20 cellular contexts compared by ENCODE assay signal in genomic region chr1:199242601-199243000, GRCh38.
"Had no signal": no experiment of that assay in that cellular context is flagged by ENCODE, and none has a peak within 500 bp of the region (broad histone marks: within the 10 kb centered on the region; RNA-seq: fewer than 3 reads in every experiment).

No MANE protein-coding gene starts in this region.

- H3K9me3 ChIP-seq: gastrocnemius medialis, tibial artery, uterus had no signal

- ATAC-seq: gastrocnemius medialis had no signal

- H3K27ac ChIP-seq: brain microvascular endothelial cell, coronary artery, gastrocnemius medialis, tibial artery, uterus had no signal

- H3K4me1 ChIP-seq: gastrocnemius medialis, tibial artery, uterus had no signal

- H3K4me3 ChIP-seq: coronary artery, gastrocnemius medialis, tibial artery, uterus had no signal

- DNase-seq: activated CD4-positive, alpha-beta T cell treated with anti-CD3 and anti-CD28 coated beads for 36 hours; activated CD4-positive, alpha-beta T cell treated with anti-CD3 and anti-CD28 coated beads, Interleukin-2, amount 50 U/mL, for 48 hours; activated CD8-positive, alpha-beta memory T cell treated with anti-CD3 and anti-CD28 coated beads, Interleukin-2, amount 10 ng/mL, durations not matched to agents 7 days and 5 days; activated naive CD4-positive, alpha-beta T cell treated with Interleukin-2 at 50 U/mL for 16 hours; activated T-cell treated with anti-CD3 and anti-CD28 coated beads, Interleukin-2, amount 50 U/mL, for 1 hour; brain microvascular endothelial cell; gastrocnemius medialis; head of caudate nucleus; midbrain; nephron progenitor cell; occipital lobe; posterior cingulate gyrus; retina; stimulated activated CD4-positive, alpha-beta T cell treated with anti-CD3 and anti-CD28 coated beads, Interleukin-12 subunit alpha, Interleukin-12 subunit beta, amount 100 ng/mL, for 4 hours; stimulated activated CD4-positive, alpha-beta T cell treated with anti-CD3 and anti-CD28 coated beads, Interleukin-1b, Interleukin-23, amount 100 ng/mL, for 48 hours; stimulated activated naive CD8-positive, alpha-beta T cell treated with anti-CD3 and anti-CD28 coated beads, Interleukin-15, Interleukin-2, amounts not matched to agents 100 U/mL and 50 U/mL, for 24 hours; T-helper 2 cell; tibial artery; uterus had no signal

- H3K27me3 ChIP-seq: brain microvascular endothelial cell, gastrocnemius medialis, uterus had no signal

- H3K36me3 ChIP-seq: brain microvascular endothelial cell, gastrocnemius medialis, tibial artery, uterus had no signal
